In the genomic region with DNA sequence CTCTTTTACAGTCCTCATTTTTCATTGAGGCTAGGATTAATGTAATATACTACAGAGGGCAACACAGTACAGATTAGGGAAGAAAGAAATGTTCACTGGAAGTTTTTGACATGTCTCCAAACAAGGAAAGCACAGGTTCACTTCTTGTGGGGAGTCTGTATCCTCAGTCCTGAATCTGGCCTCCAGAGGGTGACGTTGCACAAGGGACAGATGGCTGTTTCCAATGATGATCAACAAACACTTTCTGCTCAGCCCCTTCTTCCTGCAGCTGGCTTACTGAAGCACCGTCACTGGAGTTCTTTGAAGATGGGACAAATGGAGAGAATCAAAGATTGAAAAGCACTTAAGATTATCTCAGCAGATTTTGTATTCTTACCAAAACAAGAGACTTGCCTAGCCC, we compare ENCODE assay signal across 18 cellular contexts.
DNase-seq lines count a peak whose midpoint lies in the region; ATAC-seq and TF ChIP-seq lines count a peak whose summit lies in the region.
"Had no signal": no experiment of that assay in that cellular context is flagged by ENCODE, and none has a peak within 500 bp of the region (broad histone marks: within the 10 kb centered on the region; RNA-seq: fewer than 3 reads in every experiment).

No MANE protein-coding gene starts in this region.

- no peaks in the 10 kb centered on the region for H3K27me3 ChIP-seq in suprapubic skin
- H3K27me3 ChIP-seq: upper lobe of right lung had no signal

- no peak overlapping the region for H3K27ac ChIP-seq in suprapubic skin
- H3K27ac ChIP-seq: upper lobe of right lung, WERI-Rb-1 had no signal

- no peak for ATAC-seq in activated CD8-positive, alpha-beta memory T cell treated with anti-CD3 and anti-CD28 coated beads, Interleukin-2, amount 10 ng/mL, durations not matched to agents 7 days and 5 days
- ATAC-seq in activated T-helper 17 cell treated with anti-CD3 and anti-CD28 coated beads, Interleukin-2, amount 50 U/mL, for 72 hours (replicated peaks) = no peak
- ATAC-seq: activated naive CD4-positive, alpha-beta T cell treated with anti-CD3 and anti-CD28 coated beads, Interleukin-2, amount 50 U/mL, for 72 hours; left lobe of liver; upper lobe of right lung had no signal

- H3K4me1 ChIP-seq in suprapubic skin = no peaks in the 10 kb centered on the region
- H3K4me1 ChIP-seq: upper lobe of right lung had no signal

- H3K9me3 ChIP-seq in suprapubic skin = no peaks in the 10 kb centered on the region
- H3K9me3 ChIP-seq: upper lobe of right lung had no signal

- no peak for TF ChIP-seq EP300 in suprapubic skin (IDR thresholded peaks at IDR 0.05)

- 73% methylated on average over 2 of the region's 2 CpGs for WGBS in suprapubic skin

- in situ Hi-C loops in KBM-7 (cut with MboI; ENCODE audit: low pct_unique_long_range_greater_than_20kb, low sequenced_read_pairs) = no loop called here

- no peaks in the 10 kb centered on the region for H3K9me3 Mint-ChIP-seq in activated CD8-positive, alpha-beta memory T cell treated with anti-CD3 and anti-CD28 coated beads, Interleukin-2, amount 10 ng/mL, durations not matched to agents 7 days and 5 days (ENCODE audit: low read depth)
- H3K9me3 Mint-ChIP-seq in activated T-helper 17 cell treated with anti-CD3 and anti-CD28 coated beads, Interleukin-2, amount 50 U/mL, for 72 hours = peaks cover 12% of the 10 kb centered on the region

- no peaks in the 10 kb centered on the region for H3K4me1 Mint-ChIP-seq in activated CD8-positive, alpha-beta memory T cell treated with anti-CD3 and anti-CD28 coated beads, Interleukin-2, amount 10 ng/mL, durations not matched to agents 7 days and 5 days
- H3K4me1 Mint-ChIP-seq in activated T-helper 17 cell treated with anti-CD3 and anti-CD28 coated beads, Interleukin-2, amount 50 U/mL, for 72 hours = no peaks in the 10 kb centered on the region

- no peak overlapping the region for H3K27ac Mint-ChIP-seq in activated CD8-positive, alpha-beta memory T cell treated with anti-CD3 and anti-CD28 coated beads, Interleukin-2, amount 10 ng/mL, durations not matched to agents 7 days and 5 days
- H3K27ac Mint-ChIP-seq in activated T-helper 17 cell treated with anti-CD3 and anti-CD28 coated beads, Interleukin-2, amount 50 U/mL, for 72 hours = no peak overlapping the region

- no peaks in the 10 kb centered on the region for H3K36me3 Mint-ChIP-seq in activated CD8-positive, alpha-beta memory T cell treated with anti-CD3 and anti-CD28 coated beads, Interleukin-2, amount 10 ng/mL, durations not matched to agents 7 days and 5 days
- no peaks in the 10 kb centered on the region for H3K36me3 Mint-ChIP-seq in activated T-helper 17 cell treated with anti-CD3 and anti-CD28 coated beads, Interleukin-2, amount 50 U/mL, for 72 hours (ENCODE audit: low read depth)

- TF ChIP-seq POLR2A in suprapubic skin (IDR thresholded peaks at IDR 0.05) = no peak

- H3K4me3 Mint-ChIP-seq in activated CD8-positive, alpha-beta memory T cell treated with anti-CD3 and anti-CD28 coated beads, Interleukin-2, amount 10 ng/mL, durations not matched to agents 7 days and 5 days = peak overlapping the region; percentile 7
- H3K4me3 Mint-ChIP-seq in activated T-helper 17 cell treated with anti-CD3 and anti-CD28 coated beads, Interleukin-2, amount 50 U/mL, for 72 hours = peak overlapping the region; percentile 39

- peaks cover 20% of the 10 kb centered on the region for H3K27me3 Mint-ChIP-seq in activated CD8-positive, alpha-beta memory T cell treated with anti-CD3 and anti-CD28 coated beads, Interleukin-2, amount 10 ng/mL, durations not matched to agents 7 days and 5 days
- H3K27me3 Mint-ChIP-seq in activated T-helper 17 cell treated with anti-CD3 and anti-CD28 coated beads, Interleukin-2, amount 50 U/mL, for 72 hours = peaks cover 9% of the 10 kb centered on the region

- no peak overlapping the region for H3K4me3 ChIP-seq in suprapubic skin
- H3K4me3 ChIP-seq: upper lobe of right lung had no signal

- no peaks in the 10 kb centered on the region for H3K36me3 ChIP-seq in suprapubic skin
- H3K36me3 ChIP-seq: upper lobe of right lung, WERI-Rb-1 had no signal

- CTCF ChIA-PET in activated CD8-positive, alpha-beta memory T cell treated with anti-CD3 and anti-CD28 coated beads, Interleukin-2, amount 10 ng/mL, durations not matched to agents 7 days and 5 days (lab: Charles Lee) = interaction anchor here (2.0 kb wide), 1 partner anchor 28 kb away, joined by 4 read pairs; no protein-coding TSS in a partner anchor

- no peak for TF ChIP-seq CTCF in suprapubic skin (IDR thresholded peaks at IDR 0.05)

- DNase-seq in activated CD8-positive, alpha-beta memory T cell treated with anti-CD3 and anti-CD28 coated beads, Interleukin-2, amount 10 ng/mL, durations not matched to agents 7 days and 5 days = no peak
- DNase-seq in activated CD8-positive, alpha-beta memory T cell treated with anti-CD3 and anti-CD28 coated beads, Interleukin-2, amount 50 U/mL, for 48 hours = no peak
- DNase-seq in KBM-7 = peak; percentile 4
- peak; percentile 7 for DNase-seq in medulla oblongata (ENCODE audit: extremely low spot score)
- DNase-seq in 8988T = no peak
- no peak for DNase-seq in NCI-H1417 (lab: John Stamatoyannopoulos, UW)
- no peak for DNase-seq in suprapubic skin (ENCODE audit: low spot score in 2 of 2)
- DNase-seq: ACHN, foreskin melanocyte, HCEC 1CT, NCI-H1436 treated with DMSO at 0.1 percent for 48 hours, NCI-H69, SIG-M5, upper lobe of right lung, WERI-Rb-1 had no signal

Comparison
In these comparisons a context has a peak if more than half of its experiments do, and no peak if none do; other contexts are left out.
1. DNase-seq: peak in KBM-7 (single experiment) and medulla oblongata (single experiment); none in activated CD8-positive, alpha-beta memory T cell treated with anti-CD3 and anti-CD28 coated beads, Interleukin-2, amount 10 ng/mL, durations not matched to agents 7 days and 5 days (single experiment), activated CD8-positive, alpha-beta memory T cell treated with anti-CD3 and anti-CD28 coated beads, Interleukin-2, amount 50 U/mL, for 48 hours (single experiment), 8988T (single experiment), NCI-H1417 (0 of 3) and suprapubic skin (0 of 2).